Comparison of ENCODE assay signal across 1 cellular context in genomic region chr1:63891211-63891610, GRCh38.
A peak's percentile ranks its signal among the peaks of the same experiment; 100 is the strongest.
TF ChIP-seq lines count a peak whose summit lies in the region.

No MANE protein-coding gene starts in this region.

TF ChIP-seq in H1, 55 proteins besides CTCF, POLR2A, EP300 and RAD21:
- no peak for TF ChIP-seq TAF7 (optimal IDR thresholded peaks at IDR 0.05; ENCODE audit: borderline replicate concordance, low read depth, low read length)
- TF ChIP-seq E2F6 (IDR thresholded peaks at IDR 0.05), result 0 out of 2 replicates have a peak, but pooled peaks have one; percentile 31
- TF ChIP-seq GTF2F1 (IDR thresholded peaks at IDR 0.05; ENCODE audit: borderline replicate concordance, low read depth, low read length), result no peak
- no peak for TF ChIP-seq BACH1 (IDR thresholded peaks at IDR 0.05; ENCODE audit: low read length)
- TF ChIP-seq KDM4A (IDR thresholded peaks at IDR 0.05; ENCODE audit: low read depth, low read length, severe bottlenecking), result no peak
- peak; percentile 63 for TF ChIP-seq TEAD4 (IDR thresholded peaks at IDR 0.05; ENCODE audit: low read depth, low read length)
- TF ChIP-seq RBBP5 (IDR thresholded peaks at IDR 0.05; ENCODE audit: borderline replicate concordance, low read depth, low read length), result no peak
- no peak for TF ChIP-seq SRF (IDR thresholded peaks at IDR 0.05; ENCODE audit: low read depth, low read length)
- no peak for TF ChIP-seq CTBP2 (IDR thresholded peaks at IDR 0.05; ENCODE audit: borderline replicate concordance, insufficient read depth, insufficient read length, low read length)
- TF ChIP-seq NRF1 (IDR thresholded peaks at IDR 0.05; ENCODE audit: low read depth, low read length), result no peak
- 0 out of 2 replicates have a peak, but pooled peaks have one; percentile 32 for TF ChIP-seq TCF12 (IDR thresholded peaks at IDR 0.05; ENCODE audit: low read depth, low read length)
- no peak for TF ChIP-seq SAP30 (IDR thresholded peaks at IDR 0.05; ENCODE audit: insufficient read depth, insufficient replicate concordance, low read length)
- TF ChIP-seq BCL11A (IDR thresholded peaks at IDR 0.05; ENCODE audit: low read depth in 2 of 2, low read length in 2 of 2), result no peak
- TF ChIP-seq MAX (IDR thresholded peaks at IDR 0.05), result peak; percentile 45; the same call in 1 of the 2 replicates
